In the genomic region with DNA sequence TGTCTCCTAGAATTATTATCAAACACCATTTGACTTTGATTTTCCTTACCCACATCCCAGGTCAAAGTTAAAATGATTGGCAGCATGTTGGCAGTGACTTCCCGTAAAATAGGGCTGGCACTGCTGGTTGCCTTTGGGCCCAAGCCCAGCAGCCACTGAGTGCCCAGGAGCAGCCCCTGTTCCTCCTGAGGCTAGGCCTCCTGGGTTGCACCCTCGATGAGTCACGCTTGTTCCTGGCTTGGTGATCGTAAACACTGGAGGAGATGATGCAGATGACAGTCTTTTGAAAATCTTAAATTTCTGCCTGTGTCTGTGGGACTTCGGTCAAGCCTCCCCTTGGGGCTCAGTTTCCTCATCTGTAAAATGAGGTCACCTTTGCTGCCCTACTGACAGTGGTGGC, we compare ENCODE assay signal across 14 cellular contexts.
DNase-seq lines count a peak whose midpoint lies in the region; ATAC-seq, FAIRE-seq and TF ChIP-seq lines count a peak whose summit lies in the region.
"Had no signal": no experiment of that assay in that cellular context is flagged by ENCODE, and none has a peak within 500 bp of the region (broad histone marks: within the 10 kb centered on the region; RNA-seq: fewer than 3 reads in every experiment).

No MANE protein-coding gene starts in this region.

- in situ Hi-C loops in ACHN (cut with HindIII; ENCODE audit: low pct_ligation_motif_present, low pct_unique_long_range_greater_than_20kb, low sequenced_read_pairs), result no loop called here

- H3K4me1 ChIP-seq in SK-N-SH (ENCODE audit: control insufficient read depth in 1 of 2, insufficient read depth in 2 of 2, low read depth in 1 of 2, low read length in 1 of 2) (no peaks in the 10 kb centered on the region; a peak in 1 of 4 replicates), keratinocyte (ENCODE audit: control insufficient read depth, extremely low read depth, insufficient read depth, low read length) (peaks cover 4% of the 10 kb centered on the region)
- H3K4me1 ChIP-seq in CD4-positive, alpha-beta memory T cell (ENCODE audit: insufficient read depth, low read length), result no peaks in the 10 kb centered on the region

- no peaks in the 10 kb centered on the region for H3K36me3 Mint-ChIP-seq in CD4-positive, alpha-beta memory T cell
- H3K36me3 Mint-ChIP-seq: T-cell had no signal

- H3K4me2 ChIP-seq in SK-N-SH (no peak overlapping the region), keratinocyte (ENCODE audit: control insufficient read depth, extremely low read depth, insufficient read depth, low read depth, low read length) (no peak overlapping the region)

- H3K4me1 Mint-ChIP-seq in CD4-positive, alpha-beta memory T cell, result peaks cover 0 to 5% (median 0%) of the 10 kb centered on the region in 4 donors

- intact Hi-C loops in CD4-positive, alpha-beta memory T cell (cut with micrococcal nuclease), result no loop called here

- POLR2A ChIA-PET in SK-N-SH (lab: Yijun Ruan, JAX), result no interaction called here
- POLR2A ChIA-PET in CD4-positive, alpha-beta memory T cell (lab: Charles Lee; ENCODE audit: partially characterized antibody), result no interaction called here

- no peaks in the 10 kb centered on the region for H3F3A ChIP-seq in SK-N-SH (replicated peaks; ENCODE audit: insufficient read depth)

- H3K27ac Mint-ChIP-seq in CD4-positive, alpha-beta memory T cell, result peak overlapping the region in 1 of 7 donors; percentile 42
- H3K27ac Mint-ChIP-seq: T-cell had no signal

- H3K4me3 Mint-ChIP-seq in CD4-positive, alpha-beta memory T cell, result no peak overlapping the region
- H3K4me3 Mint-ChIP-seq: central memory CD8-positive, alpha-beta T cell; T-cell had no signal

- H3K27ac ChIP-seq in SK-N-SH (ENCODE audit: low read depth in 2 of 2, low read length in 1 of 2) (no peak overlapping the region), keratinocyte (ENCODE audit: control insufficient read depth, insufficient read depth, low read length) (no peak overlapping the region)
- H3K27ac ChIP-seq in CD4-positive, alpha-beta memory T cell (ENCODE audit: low read depth, low read length), result no peak overlapping the region

- H3K9me3 Mint-ChIP-seq in CD4-positive, alpha-beta memory T cell, result no peaks in the 10 kb centered on the region
- H3K9me3 Mint-ChIP-seq: central memory CD8-positive, alpha-beta T cell; T-cell had no signal

- TF ChIP-seq CTCF in SK-N-SH (IDR thresholded peaks at IDR 0.05), result no peak
- no peak for TF ChIP-seq CTCF in keratinocyte (optimal IDR thresholded peaks at IDR 0.05 in 1 of 3, IDR thresholded peaks at IDR 0.05 in 1 of 3, conservative IDR thresholded peaks at IDR 0.05 in 1 of 3; ENCODE audit: extremely low read depth in 1 of 3, insufficient read depth in 2 of 3, low read length in 3 of 3)

- 51% methylated on average over 2 of the region's 5 CpGs for WGBS in SK-N-SH (ENCODE audit: low lambda C conversion rate)

- DNase-seq in ACHN (peak; percentile 8), H54 (ENCODE audit: insufficient read length, low spot score) (peak; percentile 51), SK-N-SH (no peak), keratinocyte (ENCODE audit: low read depth, low spot score) (no peak), GM19238 (ENCODE audit: insufficient read length, low spot score) (no peak)
- DNase-seq in stimulated activated naive CD4-positive, alpha-beta T cell treated with Interleukin-2 at 50 U/mL for 16 hours (lab: John Stamatoyannopoulos, UW), result no peak
- DNase-seq in CD4-positive, alpha-beta memory T cell, result no peak
- DNase-seq: NCI-H510A treated with DMSO at 0.1 percent for 48 hours had no signal

- no peak for TF ChIP-seq RAD21 in SK-N-SH (IDR thresholded peaks at IDR 0.05; ENCODE audit: low read length)

- H3K27me3 Mint-ChIP-seq in CD4-positive, alpha-beta memory T cell, result peaks cover 3 to 5% of the 10 kb centered on the region in 2 donors

- no peak for TF ChIP-seq EP300 in SK-N-SH (IDR thresholded peaks at IDR 0.05; ENCODE audit: borderline replicate concordance in 1 of 2, low read depth in 1 of 2, low read length in 1 of 2)

- no peaks in the 10 kb centered on the region for H3K9me3 ChIP-seq in SK-N-SH
- no peaks in the 10 kb centered on the region for H3K9me3 ChIP-seq in keratinocyte (ENCODE audit: control insufficient read depth, low read depth, low read length)
- H3K9me3 ChIP-seq in CD4-positive, alpha-beta memory T cell (ENCODE audit: control insufficient read depth in 1 of 2, low read length in 2 of 2), result no peaks in the 10 kb centered on the region

- dilution Hi-C loops in keratinocyte (cut with MboI; ENCODE audit: extremely low pct_ligation_motif_present, low sequenced_read_pairs), result no loop called here

- no peak for TF ChIP-seq POLR2A in H54 (IDR thresholded peaks at IDR 0.05; ENCODE audit: low read depth, low read length)

- FAIRE-seq in H54 (lab: Jason Lieb, UNC) (no peak), keratinocyte (lab: Jason Lieb, UNC) (peak; percentile 13)
- FAIRE-seq: frontal cortex, K562 had no signal

- H3K9me1 ChIP-seq in keratinocyte (ENCODE audit: control insufficient read depth, extremely low read depth, insufficient read depth, low read length), result no peaks in the 10 kb centered on the region

- H4K20me1 ChIP-seq in SK-N-SH (ENCODE audit: insufficient read depth), result no peaks in the 10 kb centered on the region
- no peaks in the 10 kb centered on the region for H4K20me1 ChIP-seq in keratinocyte (ENCODE audit: control insufficient read depth, extremely low read depth, insufficient read depth, low read length)

- H3K36me3 ChIP-seq in SK-N-SH (replicated peaks in 1 of 2; ENCODE audit: control insufficient read depth in 1 of 2, insufficient read depth in 2 of 2, low read length in 1 of 2) (no peaks in the 10 kb centered on the region), keratinocyte (ENCODE audit: control insufficient read depth in 2 of 2, extremely low read depth in 1 of 2, insufficient read depth in 2 of 2, low read length in 2 of 2) (no peaks in the 10 kb centered on the region)
- no peaks in the 10 kb centered on the region for H3K36me3 ChIP-seq in CD4-positive, alpha-beta memory T cell (ENCODE audit: insufficient read depth, low read length)

- H3K4me3 ChIP-seq in SK-N-SH (ENCODE audit: low read depth in 2 of 2, low read length in 1 of 2) (no peak overlapping the region), keratinocyte (ENCODE audit: control insufficient read depth in 2 of 3, extremely low read depth in 1 of 3, insufficient read depth in 2 of 3, low read depth in 1 of 3, low read length in 3 of 3) (no peak overlapping the region)
- H3K4me3 ChIP-seq in CD4-positive, alpha-beta memory T cell (ENCODE audit: low read length in 2 of 2), result no peak overlapping the region
- H3K4me3 ChIP-seq: K562, lung had no signal

- no peaks in the 10 kb centered on the region for H3K9me2 ChIP-seq in SK-N-SH

- H3K9ac ChIP-seq in SK-N-SH (no peak overlapping the region), keratinocyte (ENCODE audit: control insufficient read depth, extremely low read depth, insufficient read depth, low read length) (no peak overlapping the region)

- no peaks in the 10 kb centered on the region for H3K79me2 ChIP-seq in SK-N-SH (ENCODE audit: insufficient read depth)
- H3K79me2 ChIP-seq in keratinocyte (ENCODE audit: control insufficient read depth, insufficient read depth, low read length), result no peaks in the 10 kb centered on the region

- ATAC-seq in GM19035 (IDR thresholded peaks at IDR 0.05; ENCODE audit: unreplicated experiment), result no peak
- ATAC-seq: K562 had no signal

- CTCF ChIA-PET in SK-N-SH (lab: Yijun Ruan, JAX), result interaction anchor here (1.1 kb wide), 1 partner anchor 11 kb away, joined by 3 read pairs; no protein-coding TSS in a partner anchor
- CTCF ChIA-PET in CD4-positive, alpha-beta memory T cell (lab: Charles Lee; ENCODE audit: partially characterized antibody), result interaction anchor here (0.6 kb wide), 1 partner anchor 37 kb away, joined by 3 read pairs; no protein-coding TSS in a partner anchor

- H3K27me3 ChIP-seq in SK-N-SH (ENCODE audit: insufficient read depth) (no peaks in the 10 kb centered on the region), keratinocyte (ENCODE audit: control insufficient read depth, extremely low read depth, insufficient read depth, low read length) (peaks cover 40% of the 10 kb centered on the region)
- no peaks in the 10 kb centered on the region for H3K27me3 ChIP-seq in CD4-positive, alpha-beta memory T cell (ENCODE audit: insufficient read depth, low read length)

- H2AFZ ChIP-seq in SK-N-SH (ENCODE audit: low read depth), result no peak overlapping the region
- no peak overlapping the region for H2AFZ ChIP-seq in keratinocyte (ENCODE audit: control insufficient read depth, low read length)

TF ChIP-seq in SK-N-SH, 30 proteins besides CTCF, POLR2A, EP300 and RAD21:
- TF ChIP-seq FOSL2 (IDR thresholded peaks at IDR 0.05; ENCODE audit: borderline replicate concordance, low read depth), result 0 out of 2 replicates have a peak, but pooled peaks have one; percentile 5
- TF ChIP-seq, protein P1, sequence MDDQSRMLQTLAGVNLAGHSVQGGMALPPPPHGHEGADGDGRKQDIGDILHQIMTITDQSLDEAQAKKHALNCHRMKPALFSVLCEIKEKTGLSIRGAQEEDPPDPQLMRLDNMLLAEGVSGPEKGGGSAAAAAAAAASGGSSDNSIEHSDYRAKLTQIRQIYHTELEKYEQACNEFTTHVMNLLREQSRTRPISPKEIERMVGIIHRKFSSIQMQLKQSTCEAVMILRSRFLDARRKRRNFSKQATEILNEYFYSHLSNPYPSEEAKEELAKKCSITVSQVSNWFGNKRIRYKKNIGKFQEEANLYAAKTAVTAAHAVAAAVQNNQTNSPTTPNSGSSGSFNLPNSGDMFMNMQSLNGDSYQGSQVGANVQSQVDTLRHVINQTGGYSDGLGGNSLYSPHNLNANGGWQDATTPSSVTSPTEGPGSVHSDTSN (IDR thresholded peaks at IDR 0.05), result peak; percentile 41; the same call in 1 of the 2 replicates
- TF ChIP-seq TAF1 (IDR thresholded peaks at IDR 0.05; ENCODE audit: borderline replicate concordance, low read depth, low read length), result no peak
- TF ChIP-seq TCF12 (IDR thresholded peaks at IDR 0.05), result no peak
- TF ChIP-seq SIN3A (IDR thresholded peaks at IDR 0.05; ENCODE audit: borderline replicate concordance, low read depth, low read length), result no peak
- no peak for TF ChIP-seq EZH2phosphoT487 (IDR thresholded peaks at IDR 0.05; ENCODE audit: borderline replicate concordance, low read depth)
- no peak for TF ChIP-seq FOXM1 (IDR thresholded peaks at IDR 0.05; ENCODE audit: low read depth)
- TF ChIP-seq RXRA (IDR thresholded peaks at IDR 0.05; ENCODE audit: borderline replicate concordance, low read depth), result no peak
- TF ChIP-seq CHD2 (IDR thresholded peaks at IDR 0.05; ENCODE audit: low read length, partially characterized antibody), result no peak

Comparison
In these comparisons a context has a peak if more than half of its experiments do, and no peak if none do; other contexts are left out.
1. DNase-seq: peak in ACHN (single experiment) and H54 (single experiment); none in SK-N-SH (single experiment), keratinocyte (single experiment), GM19238 (single experiment), stimulated activated naive CD4-positive, alpha-beta T cell treated with Interleukin-2 at 50 U/mL for 16 hours (single experiment) and CD4-positive, alpha-beta memory T cell (0 of 5).